1 cellular context compared by ENCODE assay signal in the genomic region with DNA sequence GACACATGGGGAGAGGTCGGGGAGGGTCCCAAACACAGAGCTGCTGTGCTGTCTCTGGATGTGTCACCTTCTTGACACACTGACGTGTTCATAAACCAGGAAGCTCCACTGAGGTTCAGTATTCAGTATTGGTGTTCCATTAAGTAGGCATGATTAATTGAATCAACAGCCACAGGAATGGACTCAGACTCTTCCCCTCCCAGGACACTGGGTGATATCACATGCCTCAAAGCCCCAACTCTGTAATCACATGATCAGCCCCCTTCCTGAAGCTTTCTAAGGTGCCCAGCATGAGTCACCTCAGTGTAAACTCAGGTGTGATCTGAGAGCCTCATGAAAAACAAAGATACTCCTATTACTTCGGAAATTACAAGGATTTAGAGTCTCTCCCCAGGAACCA.
A peak's percentile ranks its signal among the peaks of the same experiment; 100 is the strongest.
TF ChIP-seq lines count a peak whose summit lies in the region.

No MANE protein-coding gene starts in this region.

TF ChIP-seq in K562, 482 proteins besides CTCF, POLR2A, EP300 and RAD21:
- TF ChIP-seq SIN3A (IDR thresholded peaks at IDR 0.05; ENCODE audit: borderline replicate concordance in 2 of 2, control insufficient read depth in 1 of 2, low read depth in 2 of 2, low read length in 2 of 2) (no peak), JUND (IDR thresholded peaks at IDR 0.05; ENCODE audit: borderline replicate concordance, low read depth, low read length) (peak; percentile 21; the same call in 1 of the 2 replicates), JUND (tag; IDR thresholded peaks at IDR 0.05; ENCODE audit: borderline replicate concordance, low read depth, low read length) (no peak)
